ENCODE assay signal across 27 cellular contexts in the genomic region with DNA sequence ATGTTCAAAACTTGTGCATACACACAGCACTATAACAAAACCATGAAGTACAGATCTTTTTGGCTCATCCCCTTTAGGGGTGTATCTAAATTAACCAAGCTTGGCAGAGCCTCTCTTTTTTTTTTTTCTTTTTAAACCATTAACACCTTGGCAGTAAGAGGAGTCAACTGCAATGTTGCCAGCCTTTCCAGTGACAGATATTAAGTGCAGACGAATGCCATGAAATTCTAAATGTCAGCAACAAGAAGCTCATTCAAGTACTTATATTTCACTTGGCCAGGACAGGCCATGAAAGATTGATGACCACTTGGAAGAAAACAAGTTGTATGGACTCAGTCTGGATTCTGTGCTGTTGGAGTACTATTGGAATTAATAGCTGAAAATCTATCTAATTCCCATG.
"Had no signal": no experiment of that assay in that cellular context is flagged by ENCODE, and none has a peak within 500 bp of the region (broad histone marks: within the 10 kb centered on the region; RNA-seq: fewer than 3 reads in every experiment).

No MANE protein-coding gene starts in this region.

- H3K9me3 ChIP-seq: breast epithelium, left lung, sigmoid colon, stomach, thyroid gland, upper lobe of left lung, vagina had no signal

- H3K4me1 Mint-ChIP-seq: activated CD4-positive, alpha-beta memory T cell treated with anti-CD3 and anti-CD28 coated beads, Interleukin-2, amount 10 ng/mL, durations not matched to agents 7 days and 5 days; activated CD4-positive, alpha-beta T cell treated with anti-CD3 and anti-CD28 coated beads, Interleukin-2, amount 10 ng/mL, durations not matched to agents 24 days and 14 days; activated naive CD8-positive, alpha-beta T cell treated with anti-CD3 and anti-CD28 coated beads, Interleukin-2, amount 50 U/mL, for 24 hours; central memory CD8-positive, alpha-beta T cell; endodermal cell; nephron; stimulated activated naive B cell treated with anti-CD40 and anti-IgM and Interleukin-4, amounts not matched to agents 10 μg/mL and 1 μg/mL and 100 μg/mL, for 72 hours; T-helper 17 cell had no signal

- H3K27ac ChIP-seq: breast epithelium, left lung, sigmoid colon, stomach, thyroid gland, upper lobe of left lung, vagina, WERI-Rb-1 had no signal

- H3K27ac Mint-ChIP-seq: activated CD4-positive, alpha-beta memory T cell treated with anti-CD3 and anti-CD28 coated beads, Interleukin-2, amount 10 ng/mL, durations not matched to agents 7 days and 5 days; activated CD4-positive, alpha-beta T cell treated with anti-CD3 and anti-CD28 coated beads, Interleukin-2, amount 10 ng/mL, durations not matched to agents 24 days and 14 days; activated naive CD8-positive, alpha-beta T cell treated with anti-CD3 and anti-CD28 coated beads, Interleukin-2, amount 50 U/mL, for 24 hours; dendritic cell treated with granulocyte-macrophage colony-stimulating factor and Interleukin-4, amounts not matched to agents 40 ng/mL and 50 ng/mL, for 4 days; endodermal cell; nephron; stimulated activated naive B cell treated with anti-CD40 and anti-IgM and Interleukin-4, amounts not matched to agents 10 μg/mL and 1 μg/mL and 100 μg/mL, for 72 hours; T-helper 17 cell had no signal

- H3K4me3 ChIP-seq: breast epithelium, left lung, sigmoid colon, smooth muscle cell, stomach, thyroid gland, upper lobe of left lung, vagina had no signal

- H3K27me3 Mint-ChIP-seq: activated CD4-positive, alpha-beta memory T cell treated with anti-CD3 and anti-CD28 coated beads, Interleukin-2, amount 10 ng/mL, durations not matched to agents 7 days and 5 days; activated CD4-positive, alpha-beta T cell treated with anti-CD3 and anti-CD28 coated beads, Interleukin-2, amount 10 ng/mL, durations not matched to agents 24 days and 14 days; activated naive CD8-positive, alpha-beta T cell treated with anti-CD3 and anti-CD28 coated beads, Interleukin-2, amount 50 U/mL, for 24 hours; central memory CD8-positive, alpha-beta T cell; dendritic cell treated with granulocyte-macrophage colony-stimulating factor and Interleukin-4, amounts not matched to agents 40 ng/mL and 50 ng/mL, for 4 days; stimulated activated naive B cell treated with anti-CD40 and anti-IgM and Interleukin-4, amounts not matched to agents 10 μg/mL and 1 μg/mL and 100 μg/mL, for 72 hours; T-helper 17 cell had no signal

- H3K4me3 Mint-ChIP-seq: activated CD4-positive, alpha-beta memory T cell treated with anti-CD3 and anti-CD28 coated beads, Interleukin-2, amount 10 ng/mL, durations not matched to agents 7 days and 5 days; activated CD4-positive, alpha-beta T cell treated with anti-CD3 and anti-CD28 coated beads, Interleukin-2, amount 10 ng/mL, durations not matched to agents 24 days and 14 days; activated naive CD8-positive, alpha-beta T cell treated with anti-CD3 and anti-CD28 coated beads, Interleukin-2, amount 50 U/mL, for 24 hours; central memory CD8-positive, alpha-beta T cell; dendritic cell treated with granulocyte-macrophage colony-stimulating factor and Interleukin-4, amounts not matched to agents 40 ng/mL and 50 ng/mL, for 4 days; endodermal cell; nephron; stimulated activated naive B cell treated with anti-CD40 and anti-IgM and Interleukin-4, amounts not matched to agents 10 μg/mL and 1 μg/mL and 100 μg/mL, for 72 hours; T-helper 17 cell had no signal

- H3K27me3 ChIP-seq: breast epithelium, left lung, sigmoid colon, stomach, thyroid gland, upper lobe of left lung, vagina had no signal

- H3K4me1 ChIP-seq: breast epithelium, left lung, stomach, thyroid gland, upper lobe of left lung, vagina had no signal

- H3K4me2 ChIP-seq: smooth muscle cell had no signal

- H3K36me3 ChIP-seq: breast epithelium had no signal

- H3K9me3 Mint-ChIP-seq: activated CD4-positive, alpha-beta memory T cell treated with anti-CD3 and anti-CD28 coated beads, Interleukin-2, amount 10 ng/mL, durations not matched to agents 7 days and 5 days; activated CD4-positive, alpha-beta T cell treated with anti-CD3 and anti-CD28 coated beads, Interleukin-2, amount 10 ng/mL, durations not matched to agents 24 days and 14 days; activated naive CD8-positive, alpha-beta T cell treated with anti-CD3 and anti-CD28 coated beads, Interleukin-2, amount 50 U/mL, for 24 hours; central memory CD8-positive, alpha-beta T cell; dendritic cell treated with granulocyte-macrophage colony-stimulating factor and Interleukin-4, amounts not matched to agents 40 ng/mL and 50 ng/mL, for 4 days; nephron; stimulated activated naive B cell treated with anti-CD40 and anti-IgM and Interleukin-4, amounts not matched to agents 10 μg/mL and 1 μg/mL and 100 μg/mL, for 72 hours had no signal

- DNase-seq: activated CD4-positive, alpha-beta memory T cell treated with anti-CD3 and anti-CD28 coated beads, Interleukin-2, amount 10 ng/mL, durations not matched to agents 7 days and 5 days; activated CD4-positive, alpha-beta T cell treated with anti-CD3 and anti-CD28 coated beads, Interleukin-2, amount 10 ng/mL, durations not matched to agents 24 days and 14 days; activated naive CD8-positive, alpha-beta T cell treated with anti-CD3 and anti-CD28 coated beads, Interleukin-2, amount 50 U/mL, for 24 hours; amygdala; endodermal cell; foreskin fibroblast; head of caudate nucleus; left lung; sigmoid colon; stimulated activated CD4-positive, alpha-beta T cell treated with anti-CD3 and anti-CD28 coated beads, Interleukin-1b, Interleukin-23, amount 100 ng/mL, for 48 hours; stimulated activated CD4-positive, alpha-beta T cell treated with anti-CD3 and anti-CD28 coated beads, Interleukin-4, amount 100 ng/mL, for 4 hours; stimulated activated CD8-positive, alpha-beta memory T cell treated with anti-CD3 and anti-CD28 coated beads, Interleukin-4, amount 100 ng/mL, for 48 hours; stimulated activated naive B cell treated with anti-CD40 and anti-IgM and Interleukin-4, amounts not matched to agents 10 μg/mL and 1 μg/mL and 100 μg/mL, for 72 hours; stomach; T-helper 17 cell; T1000; thyroid gland; upper lobe of left lung; WERI-Rb-1 had no signal

- ATAC-seq: activated CD4-positive, CD25-positive, alpha-beta regulatory T cell treated with anti-CD3 and anti-CD28 coated beads, Interleukin-2, amount 50 U/mL, for 24 hours; activated naive CD8-positive, alpha-beta T cell treated with anti-CD3 and anti-CD28 coated beads, Interleukin-2, amount 50 U/mL, for 24 hours; esophagus mucosa; left lung; stimulated activated naive B cell treated with anti-CD40 and anti-IgM and Interleukin-4, amounts not matched to agents 10 μg/mL and 1 μg/mL and 100 μg/mL, for 72 hours; T-helper 17 cell had no signal
